In genomic region chr11:9091044-9091936, GRCh38 we compare ENCODE assay signal across 1 cellular context.
TF ChIP-seq lines count a peak whose summit lies in the region.

Gene SCUBE2 (minus strand): TSS chr11:9091599. CDS start chr11:9091528, 71 bp downstream.

TF ChIP-seq in SK-N-SH, 30 proteins besides CTCF, POLR2A, EP300 and RAD21 (continued from another document):
- no peak for TF ChIP-seq FOSL2 (IDR thresholded peaks at IDR 0.05; ENCODE audit: borderline replicate concordance, low read depth)
